In the genomic region with DNA sequence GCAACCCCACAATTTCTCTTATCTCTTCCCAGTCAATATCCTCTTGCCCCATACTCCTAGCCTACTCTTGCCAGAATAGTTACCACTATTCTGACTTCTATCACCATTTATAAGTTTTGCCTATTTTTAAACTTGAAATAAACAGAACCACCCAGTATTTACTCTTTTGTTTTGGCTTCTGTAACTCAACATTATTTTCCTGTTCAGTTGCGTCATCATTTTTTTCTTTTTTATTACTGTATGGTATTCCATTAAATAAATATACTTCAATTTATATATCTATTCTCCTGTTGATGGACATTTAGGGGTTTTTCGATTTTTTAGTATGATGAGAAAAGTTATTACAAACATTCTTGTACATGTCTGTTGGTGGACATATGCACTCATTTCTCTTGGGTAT, we compare ENCODE assay signal across 28 cellular contexts.
"Had no signal": no experiment of that assay in that cellular context is flagged by ENCODE, and none has a peak within 500 bp of the region (broad histone marks: within the 10 kb centered on the region; RNA-seq: fewer than 3 reads in every experiment).

No MANE protein-coding gene starts in this region.

- H3K27me3 ChIP-seq: cardiac muscle cell had no signal

- H3K36me3 ChIP-seq: cardiac muscle cell, colonic mucosa had no signal

- H3K4me3 ChIP-seq: cardiac muscle cell, colonic mucosa, SK-N-MC had no signal

- H3K9me3 ChIP-seq: colonic mucosa had no signal

- DNase-seq: activated CD4-positive, alpha-beta memory T cell treated with anti-CD3 and anti-CD28 coated beads for 36 hours; activated CD4-positive, alpha-beta T cell treated with anti-CD3 and anti-CD28 coated beads, Interleukin-2, amount 50 U/mL, for 1 hour; activated CD8-positive, alpha-beta memory T cell treated with anti-CD3 and anti-CD28 coated beads, Interleukin-2, amount 50 U/mL, for 4 hours; activated gamma-delta T cell treated with Interleukin-2 at 50 U/mL for 16 hours; activated naive CD4-positive, alpha-beta T cell treated with anti-CD3 and anti-CD28 coated beads for 36 hours; activated naive CD8-positive, alpha-beta T cell treated with anti-CD3 and anti-CD28 coated beads for 36 hours; activated T-cell treated with anti-CD3 and anti-CD28 coated beads for 4 hours; activated T-cell treated with anti-CD3 and anti-CD28 coated beads, Interleukin-2, amount 50 U/mL, for 4 hours; amniotic stem cell; aorta; colonic mucosa; MM.1S; MV-4-11; NCI-H1092; NCI-H1436 treated with DMSO at 0.1 percent for 48 hours; NCI-H1694 treated with DMSO at 0.1 percent for 48 hours; NCI-H2029; NCI-H345; NCI-H524 treated with DMSO at 0.1 percent for 48 hours; Right ventricle myocardium superior had no signal

- H3K27me3 Mint-ChIP-seq: activated CD4-positive, alpha-beta memory T cell treated with anti-CD3 and anti-CD28 coated beads for 36 hours; activated naive CD8-positive, alpha-beta T cell treated with anti-CD3 and anti-CD28 coated beads for 36 hours; central memory CD8-positive, alpha-beta T cell had no signal

- FAIRE-seq: RCC 7860, TTC549 had no signal

- H3K27ac ChIP-seq: cardiac muscle cell, colonic mucosa, RWPE1, SK-N-MC had no signal

- H3K9me3 Mint-ChIP-seq: activated CD4-positive, alpha-beta memory T cell treated with anti-CD3 and anti-CD28 coated beads for 36 hours; activated naive CD4-positive, alpha-beta T cell treated with anti-CD3 and anti-CD28 coated beads for 36 hours; activated T-cell treated with anti-CD3 and anti-CD28 coated beads, Interleukin-2, amount 50 U/mL, for 4 hours; activated T-helper 1 cell treated with anti-CD3 and anti-CD28 coated beads, Interleukin-12 subunit alpha, Interleukin-12 subunit beta, Interleukin-2, Interleukin-4 antibody, amounts not matched to agents 30 ng/mL and 10 ng/mL and 1 ng/mL, durations not matched to agents 14 hours and 24 hours and 36 hours; central memory CD8-positive, alpha-beta T cell; T-helper 2 cell treated with Interferon-gamma antibody and Interleukin-4, amounts not matched to agents 5 μg/mL and 100 μg/mL, for 36 hours had no signal

- H3K4me1 ChIP-seq: colonic mucosa had no signal

- H3K36me3 Mint-ChIP-seq: activated CD4-positive, alpha-beta memory T cell treated with anti-CD3 and anti-CD28 coated beads for 36 hours had no signal

- H3K4me3 Mint-ChIP-seq: activated CD4-positive, alpha-beta memory T cell treated with anti-CD3 and anti-CD28 coated beads for 36 hours; activated naive CD4-positive, alpha-beta T cell treated with anti-CD3 and anti-CD28 coated beads for 36 hours; activated naive CD8-positive, alpha-beta T cell treated with anti-CD3 and anti-CD28 coated beads for 36 hours; activated T-cell treated with anti-CD3 and anti-CD28 coated beads, Interleukin-2, amount 50 U/mL, for 4 hours; activated T-helper 1 cell treated with anti-CD3 and anti-CD28 coated beads, Interleukin-12 subunit alpha, Interleukin-12 subunit beta, Interleukin-2, Interleukin-4 antibody, amounts not matched to agents 30 ng/mL and 10 ng/mL and 1 ng/mL, durations not matched to agents 14 hours and 24 hours and 36 hours; central memory CD8-positive, alpha-beta T cell; T-helper 2 cell treated with Interferon-gamma antibody and Interleukin-4, amounts not matched to agents 5 μg/mL and 100 μg/mL, for 36 hours had no signal

- H3K27ac Mint-ChIP-seq: activated CD4-positive, alpha-beta memory T cell treated with anti-CD3 and anti-CD28 coated beads for 36 hours; activated naive CD4-positive, alpha-beta T cell treated with anti-CD3 and anti-CD28 coated beads for 36 hours; activated naive CD8-positive, alpha-beta T cell treated with anti-CD3 and anti-CD28 coated beads for 36 hours; activated T-helper 1 cell treated with anti-CD3 and anti-CD28 coated beads, Interleukin-12 subunit alpha, Interleukin-12 subunit beta, Interleukin-2, Interleukin-4 antibody, amounts not matched to agents 30 ng/mL and 10 ng/mL and 1 ng/mL, durations not matched to agents 14 hours and 24 hours and 36 hours; T-helper 2 cell treated with Interferon-gamma antibody and Interleukin-4, amounts not matched to agents 5 μg/mL and 100 μg/mL, for 36 hours had no signal

- ATAC-seq: activated T-cell treated with anti-CD3 and anti-CD28 coated beads, Interleukin-2, amount 50 U/mL, for 4 hours had no signal
